In genomic region chr2:97645112-97645699, GRCh38 we compare ENCODE assay signal across 8 cellular contexts. TPM values are rescaled to one million over a fixed set of nuclear protein-coding genes. Genes with fewer than 3 reads are reported as not detected.
DNase-seq lines count a peak whose midpoint lies in the region; ATAC-seq and TF ChIP-seq lines count a peak whose summit lies in the region.

No MANE protein-coding gene starts in this region.

- H3K27ac ChIP-seq in CD4-positive, alpha-beta T cell (ENCODE audit: low read depth, low read length), result peak overlapping the region; percentile 84
- peak overlapping the region; percentile 87 to 95 (median 93) for H3K27ac ChIP-seq in esophagus muscularis mucosa (replicated peaks in 1 of 4)

- intact Hi-C loops in CD4-positive, alpha-beta T cell (cut with DNase I, micrococcal nuclease), result loop anchor here (1.0 to 10.0 kb wide), 9 partner anchors 19 to 1847 kb away; partner anchors contain the start of genes ACTR1B (in 1 of the 2), ARID5A (in 1 of the 2), EIF5B (in 1 of the 2) and REV1 (in 1 of the 2)
- intact Hi-C loops in esophagus muscularis mucosa (cut with DNase I), result loop anchor here (2.0 to 10.0 kb wide), 2 partner anchors 20 to 50 kb away; partner anchors contain the start of gene ACTR1B

- H3K27me3 Mint-ChIP-seq in CD4-positive, alpha-beta T cell, result peaks cover under 1% of the 10 kb centered on the region
- H3K27me3 Mint-ChIP-seq in T-cell (no peaks in the 10 kb centered on the region), neural crest cell (ENCODE audit: low read depth) (no peaks in the 10 kb centered on the region)

- no peak for TF ChIP-seq CTCF in CD4-positive, alpha-beta T cell (IDR thresholded peaks at IDR 0.05)
- no peak for TF ChIP-seq CTCF in esophagus muscularis mucosa (IDR thresholded peaks at IDR 0.05)
- no peak for TF ChIP-seq CTCF in neural crest cell (conservative IDR thresholded peaks at IDR 0.05)

- DNase-seq in CD4-positive, alpha-beta T cell, result no peak
- no peak for DNase-seq in T-cell
- peak; percentile 92 for DNase-seq in esophagus muscularis mucosa (ENCODE audit: extremely low spot score)
- DNase-seq in neural crest cell (ENCODE audit: low read depth, low spot score), result peak; percentile 18
- DNase-seq in mucosa of gallbladder (ENCODE audit: low spot score), result no peak
- DNase-seq in stimulated activated CD4-positive, alpha-beta T cell treated with anti-CD3 and anti-CD28 coated beads, Interleukin-1b, Interleukin-23, amount 100 ng/mL, for 48 hours, result no peak

- peaks cover 21 to 33% (median 27%) of the 10 kb centered on the region in 4 donors for H3K36me3 ChIP-seq in esophagus muscularis mucosa

- peak overlapping the region; percentile 91 to 96 (median 92) for H3K4me3 ChIP-seq in esophagus muscularis mucosa

- peak; percentile 47 for ATAC-seq in CD4-positive, alpha-beta T cell (ENCODE audit: poor library complexity)
- ATAC-seq in GM19328 (IDR thresholded peaks at IDR 0.05; ENCODE audit: unreplicated experiment) (peak; percentile 23), HG03432 (IDR thresholded peaks at IDR 0.05; ENCODE audit: unreplicated experiment) (peak; percentile 32), T-cell (replicated peaks in 1 of 4) (peak; percentile 39 to 54 (median 48))

- CTCF ChIA-PET in CD4-positive, alpha-beta T cell (lab: Charles Lee), result interaction anchor here (1.3 to 5.2 kb wide), 4 partner anchors 19 to 55 kb away, joined by 4 to 29 read pairs (median 6); partner anchors contain the start of gene ACTR1B
- CTCF ChIA-PET in T-cell (lab: Charles Lee), result interaction anchor here in 1 of 2 donors (0.9 to 4.2 kb wide), 7 partner anchors 16 to 55 kb away, joined by 3 to 38 read pairs (median 6); partner anchors contain the start of gene ACTR1B

- no peaks in the 10 kb centered on the region for H3K9me3 ChIP-seq in CD4-positive, alpha-beta T cell (ENCODE audit: control insufficient read depth, low read length)
- no peaks in the 10 kb centered on the region for H3K9me3 ChIP-seq in esophagus muscularis mucosa

- H3K9me3 Mint-ChIP-seq in CD4-positive, alpha-beta T cell, result no peaks in the 10 kb centered on the region
- no peaks in the 10 kb centered on the region for H3K9me3 Mint-ChIP-seq in T-cell
- H3K9me3 Mint-ChIP-seq in neural crest cell, result no peaks in the 10 kb centered on the region

- no peak for TF ChIP-seq EP300 in esophagus muscularis mucosa (IDR thresholded peaks at IDR 0.05)

- H3K4me3 Mint-ChIP-seq in CD4-positive, alpha-beta T cell, result peak overlapping the region; percentile 97
- H3K4me3 Mint-ChIP-seq in T-cell, result peak overlapping the region; percentile 90 to 93 (median 93)
- H3K4me3 Mint-ChIP-seq in neural crest cell, result peak overlapping the region; percentile 94

- H3K27ac Mint-ChIP-seq in CD4-positive, alpha-beta T cell, result peak overlapping the region; percentile 93
- H3K27ac Mint-ChIP-seq in T-cell (peak overlapping the region; percentile 98), neural crest cell (ENCODE audit: unreplicated experiment) (peak overlapping the region; percentile 99)

- H3K27me3 ChIP-seq in CD4-positive, alpha-beta T cell (ENCODE audit: control insufficient read depth, insufficient read depth, low read length), result no peaks in the 10 kb centered on the region
- no peaks in the 10 kb centered on the region for H3K27me3 ChIP-seq in esophagus muscularis mucosa

- peaks cover 45% of the 10 kb centered on the region for H3K36me3 Mint-ChIP-seq in CD4-positive, alpha-beta T cell (ENCODE audit: low read depth)
- peaks cover 26% of the 10 kb centered on the region for H3K36me3 Mint-ChIP-seq in T-cell
- H3K36me3 Mint-ChIP-seq in neural crest cell (ENCODE audit: low read depth), result peaks cover 4% of the 10 kb centered on the region

- H3K4me1 Mint-ChIP-seq in CD4-positive, alpha-beta T cell (ENCODE audit: low read depth), result peaks cover 31% of the 10 kb centered on the region
- H3K4me1 Mint-ChIP-seq in T-cell, result peaks cover 20 to 33% (median 24%) of the 10 kb centered on the region in 3 donors
- H3K4me1 Mint-ChIP-seq in neural crest cell, result peaks cover 18% of the 10 kb centered on the region

- TF ChIP-seq POLR2A in esophagus muscularis mucosa (IDR thresholded peaks at IDR 0.05; ENCODE audit: low read depth), result no peak

- peaks cover 13 to 27% (median 18%) of the 10 kb centered on the region in 4 donors for H3K4me1 ChIP-seq in esophagus muscularis mucosa

- POLR2A ChIA-PET in CD4-positive, alpha-beta T cell (lab: Charles Lee), result interaction anchor here (0.7 to 10.1 kb wide), 12 partner anchors 9 to 1510 kb away, joined by 3 to 244 read pairs (median 5); partner anchors contain the start of genes ACTR1B, LIPT1, TSGA10 and ZAP70
- POLR2A ChIA-PET in T-cell (lab: Charles Lee), result interaction anchor here (0.5 to 2.6 kb wide), 4 partner anchors 10 to 19 kb away, joined by 3 to 45 read pairs (median 4); partner anchors contain the start of gene ACTR1B (in 2 of the 2)

- 14% methylated on average over 18 of the region's 19 CpGs for WGBS in esophagus muscularis mucosa

RNA-seq across cellular contexts. Expression of gene COX5B, which starts 0.7 kb away (rescaled TPM):
- total RNA-seq in CD4-positive, alpha-beta T cell, result 100 to 1,000 TPM; 112 to 121 TPM
- total RNA-seq in T-cell (100 to 1,000 TPM; 108 to 142 (median 119) TPM), esophagus muscularis mucosa (100 to 1,000 TPM; 382 to 507 (median 481) TPM), neural crest cell (142 TPM in 2 replicates), mucosa of gallbladder (345 TPM)

RNA-seq across cellular contexts. Expression of gene ACTR1B, which starts 18.6 kb away (rescaled TPM):
- 10 to 100 TPM; 89.5 to 92.8 TPM for total RNA-seq in CD4-positive, alpha-beta T cell
- 100 to 1,000 TPM in 3 of 5 donors, 10 to 100 TPM in 2; 86.3 to 124 (median 101) TPM for total RNA-seq in T-cell
- 10 to 100 TPM; 74.3 to 89.2 (median 83.9) TPM for total RNA-seq in esophagus muscularis mucosa
- total RNA-seq in neural crest cell, result 62.6 and 63.4 TPM in 2 replicates
- 86.6 TPM for total RNA-seq in mucosa of gallbladder

RNA-seq across cellular contexts. Expression of gene C2orf92, which starts 24.3 kb away (rescaled TPM):
- 10 to 100 TPM; 12.4 to 13.4 TPM for total RNA-seq in CD4-positive, alpha-beta T cell
- total RNA-seq in T-cell (10 to 100 TPM; 15.3 to 24.1 (median 16.6) TPM), esophagus muscularis mucosa (1 to 10 TPM; 2.1 to 6.5 (median 3.6) TPM), neural crest cell (10.3 and 12.5 TPM in 2 replicates), mucosa of gallbladder (4.8 TPM)

RNA-seq across cellular contexts. Expression of gene ANKRD36B, which starts 55.5 kb away (rescaled TPM):
- 10 to 100 TPM; 48.5 to 60.0 TPM for total RNA-seq in CD4-positive, alpha-beta T cell
- 10 to 100 TPM; 52.0 to 88.2 (median 64.4) TPM for total RNA-seq in T-cell
- 10 to 100 TPM in 3 of 4 donors, 1 to 10 TPM in 1; 9.4 to 25.7 (median 15.0) TPM for total RNA-seq in esophagus muscularis mucosa
- 33.5 and 34.2 TPM in 2 replicates for total RNA-seq in neural crest cell
- 13.2 TPM for total RNA-seq in mucosa of gallbladder

Comparison
In these comparisons a context has a peak if more than half of its experiments do, and no peak if none do; other contexts are left out.
1. DNase-seq: peak in esophagus muscularis mucosa (single experiment) and neural crest cell (single experiment); none in CD4-positive, alpha-beta T cell (0 of 10), T-cell (0 of 34), mucosa of gallbladder (single experiment) and stimulated activated CD4-positive, alpha-beta T cell treated with anti-CD3 and anti-CD28 coated beads, Interleukin-1b, Interleukin-23, amount 100 ng/mL, for 48 hours (single experiment).
2. Peak in every context shown above with its lines, with median percentiles within 50 percentile points of each other: ATAC-seq, H3K27ac Mint-ChIP-seq and H3K4me3 Mint-ChIP-seq.